Comparison of ENCODE assay signal across 11 cellular contexts in genomic region chr4:154349829-154350228, GRCh38.
DNase-seq lines count a peak whose midpoint lies in the region; ATAC-seq and TF ChIP-seq lines count a peak whose summit lies in the region.
"Had no signal": no experiment of that assay in that cellular context is flagged by ENCODE, and none has a peak within 500 bp of the region (broad histone marks: within the 10 kb centered on the region; RNA-seq: fewer than 3 reads in every experiment).

No MANE protein-coding gene starts in this region.

- H3K9me2 ChIP-seq in OCI-LY1 (ENCODE audit: low read depth, low read length): no peaks in the 10 kb centered on the region

- H3K27me3 ChIP-seq in OCI-LY1 (ENCODE audit: insufficient read depth, low read length): no peaks in the 10 kb centered on the region
- peaks cover 6% of the 10 kb centered on the region for H3K27me3 ChIP-seq in foreskin keratinocyte
- no peaks in the 10 kb centered on the region for H3K27me3 ChIP-seq in stomach

- no peaks in the 10 kb centered on the region for H3F3A ChIP-seq in OCI-LY1 (ENCODE audit: insufficient read depth, low read length)

- H3K4me1 ChIP-seq in OCI-LY1 (ENCODE audit: insufficient read depth, low read length, severe bottlenecking): no peaks in the 10 kb centered on the region
- H3K4me1 ChIP-seq in foreskin keratinocyte: no peaks in the 10 kb centered on the region
- no peaks in the 10 kb centered on the region for H3K4me1 ChIP-seq in stomach
- H3K4me1 ChIP-seq: left ventricle myocardium inferior had no signal

- H3K4me2 ChIP-seq in OCI-LY1 (ENCODE audit: low read length): no peak overlapping the region

- H3K9ac ChIP-seq in OCI-LY1 (ENCODE audit: low read length): no peak overlapping the region

- H2AFZ ChIP-seq in OCI-LY1 (ENCODE audit: low read length): no peak overlapping the region

- no peaks in the 10 kb centered on the region for H3K79me2 ChIP-seq in OCI-LY1 (ENCODE audit: insufficient read depth, low read length)

- WGBS in stomach, 5 donors: 31 to 64% (median 54%) methylated on average over 2 of the region's 2 CpGs

- in situ Hi-C loops in GM13976 (cut with MboI; ENCODE audit: low sequenced_read_pairs, unreplicated experiment): no loop called here

- H3K27ac ChIP-seq in OCI-LY1 (ENCODE audit: low read depth, low read length, poor library complexity, severe bottlenecking) (no peak overlapping the region), foreskin keratinocyte (no peak overlapping the region), stomach (no peak overlapping the region)
- H3K27ac ChIP-seq: left ventricle myocardium inferior had no signal

- TF ChIP-seq EP300 in stomach (IDR thresholded peaks at IDR 0.05): no peak

- DNase-seq in AG04449 (ENCODE audit: low read depth, low spot score) (no peak), foreskin keratinocyte (no peak), Right ventricle myocardium inferior (ENCODE audit: missing footprints) (no peak), foreskin melanocyte (no peak), stomach (no peak), GM13976 (ENCODE audit: low spot score) (no peak)
- DNase-seq: activated naive CD4-positive, alpha-beta T cell; left ventricle myocardium inferior; stimulated activated CD4-positive, alpha-beta T cell treated with anti-CD3 and anti-CD28 coated beads, Interleukin-2, amount 100 ng/mL, for 24 hours had no signal

- TF ChIP-seq CTCF in AG04449 (IDR thresholded peaks at IDR 0.05; ENCODE audit: insufficient read depth, low read length, missing control alignments) (peak; percentile 14), OCI-LY1 (IDR thresholded peaks at IDR 0.05; ENCODE audit: low read length) (peak; percentile 53), foreskin keratinocyte (conservative IDR thresholded peaks at IDR 0.05) (peak; percentile 57), stomach (IDR thresholded peaks at IDR 0.05) (peak in 1 of 7 experiments; percentile 24), GM13976 (IDR thresholded peaks at IDR 0.05; ENCODE audit: borderline replicate concordance, control extremely low read depth, extremely low read depth, insufficient read depth, missing control alignments) (no peak)

- POLR2A ChIA-PET in AG04449 (lab: Yijun Ruan, JAX): no interaction called here

- no peaks in the 10 kb centered on the region for H3K9me3 ChIP-seq in OCI-LY1 (ENCODE audit: low read length)
- H3K9me3 ChIP-seq in stomach: no peaks in the 10 kb centered on the region
- H3K9me3 ChIP-seq: left ventricle myocardium inferior had no signal

- H3K36me3 ChIP-seq in OCI-LY1 (ENCODE audit: insufficient read depth, low read length) (no peaks in the 10 kb centered on the region), stomach (no peaks in the 10 kb centered on the region)
- H3K36me3 ChIP-seq: left ventricle myocardium inferior had no signal

- CTCF ChIA-PET in AG04449 (lab: Yijun Ruan, JAX): interaction anchor here (1.0 kb wide), 1 partner anchor 554 kb away, joined by 3 read pairs; no protein-coding TSS in a partner anchor

- ATAC-seq in GM19351 (IDR thresholded peaks at IDR 0.05; ENCODE audit: unreplicated experiment) (peak; percentile 54), foreskin keratinocyte (peak; percentile 62), Right ventricle myocardium inferior (no peak)

- no peaks in the 10 kb centered on the region for H4K20me1 ChIP-seq in OCI-LY1 (ENCODE audit: insufficient read depth, low read length)

- no peak for TF ChIP-seq POLR2A in stomach (IDR thresholded peaks at IDR 0.05)

- intact Hi-C loops in Right ventricle myocardium inferior (cut with DNase I): no loop called here
- intact Hi-C loops in stomach (cut with DNase I; ENCODE audit: low total_unique reads): no loop called here

- H3K4me3 ChIP-seq in AG04449 (ENCODE audit: low read depth, low read length) (no peak overlapping the region), OCI-LY1 (ENCODE audit: low read depth, low read length, poor library complexity, severe bottlenecking) (no peak overlapping the region), stomach (no peak overlapping the region)
- H3K4me3 ChIP-seq: left ventricle myocardium inferior had no signal
